In genomic region chr14:105473677-105474477, GRCh38 we compare ENCODE assay signal across 1 cellular context.
TF ChIP-seq lines count a peak whose summit lies in the region.

No MANE protein-coding gene starts in this region.

TF ChIP-seq in HEK293, 187 proteins besides CTCF, POLR2A, EP300 and RAD21 (continued from another document and continues in another):
- TF ChIP-seq, protein P1, sequence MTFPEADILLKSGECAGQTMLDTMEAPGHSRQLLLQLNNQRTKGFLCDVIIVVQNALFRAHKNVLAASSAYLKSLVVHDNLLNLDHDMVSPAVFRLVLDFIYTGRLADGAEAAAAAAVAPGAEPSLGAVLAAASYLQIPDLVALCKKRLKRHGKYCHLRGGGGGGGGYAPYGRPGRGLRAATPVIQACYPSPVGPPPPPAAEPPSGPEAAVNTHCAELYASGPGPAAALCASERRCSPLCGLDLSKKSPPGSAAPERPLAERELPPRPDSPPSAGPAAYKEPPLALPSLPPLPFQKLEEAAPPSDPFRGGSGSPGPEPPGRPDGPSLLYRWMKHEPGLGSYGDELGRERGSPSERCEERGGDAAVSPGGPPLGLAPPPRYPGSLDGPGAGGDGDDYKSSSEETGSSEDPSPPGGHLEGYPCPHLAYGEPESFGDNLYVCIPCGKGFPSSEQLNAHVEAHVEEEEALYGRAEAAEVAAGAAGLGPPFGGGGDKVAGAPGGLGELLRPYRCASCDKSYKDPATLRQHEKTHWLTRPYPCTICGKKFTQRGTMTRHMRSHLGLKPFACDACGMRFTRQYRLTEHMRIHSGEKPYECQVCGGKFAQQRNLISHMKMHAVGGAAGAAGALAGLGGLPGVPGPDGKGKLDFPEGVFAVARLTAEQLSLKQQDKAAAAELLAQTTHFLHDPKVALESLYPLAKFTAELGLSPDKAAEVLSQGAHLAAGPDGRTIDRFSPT (tag by site-specific recombination; IDR thresholded peaks at IDR 0.05), result peak; percentile 70
- TF ChIP-seq ZNF37A (tag by site-specific recombination; IDR thresholded peaks at IDR 0.05) (no peak), OSR2 (tag by site-specific recombination; IDR thresholded peaks at IDR 0.05) (no peak), KLF1 (tag by site-specific recombination; IDR thresholded peaks at IDR 0.05) (peak; percentile 100), ZNF214 (tag by site-specific recombination; IDR thresholded peaks at IDR 0.05; ENCODE audit: borderline replicate concordance) (no peak), ZNF184 (tag by site-specific recombination; IDR thresholded peaks at IDR 0.05) (no peak), ZNF555 (tag by site-specific recombination; conservative IDR thresholded peaks at IDR 0.05) (no peak), PRDM4 (tag by site-specific recombination; IDR thresholded peaks at IDR 0.05) (no peak), ZBTB44 (tag by site-specific recombination; IDR thresholded peaks at IDR 0.05) (no peak), ZNF239 (tag by site-specific recombination; IDR thresholded peaks at IDR 0.05) (no peak), ZNF510 (tag by site-specific recombination; IDR thresholded peaks at IDR 0.05; ENCODE audit: insufficient replicate concordance) (no peak), ZNF148 (tag by site-specific recombination; IDR thresholded peaks at IDR 0.05; ENCODE audit: borderline replicate concordance) (no peak), MZF1 (tag by site-specific recombination; IDR thresholded peaks at IDR 0.05; ENCODE audit: borderline replicate concordance) (no peak), ZNF24 (tag by site-specific recombination; IDR thresholded peaks at IDR 0.05) (no peak), ZNF473 (tag by site-specific recombination; IDR thresholded peaks at IDR 0.05) (no peak), ZNF610 (tag by site-specific recombination; IDR thresholded peaks at IDR 0.05; ENCODE audit: borderline replicate concordance) (no peak), BCL11B (tag by site-specific recombination; IDR thresholded peaks at IDR 0.05; ENCODE audit: low read depth) (peak; percentile 64), OVOL3 (tag by site-specific recombination; IDR thresholded peaks at IDR 0.05) (no peak), ZNF530 (tag by site-specific recombination; IDR thresholded peaks at IDR 0.05; ENCODE audit: low read depth) (no peak), GLIS2 (tag by site-specific recombination; IDR thresholded peaks at IDR 0.05) (peak; percentile 99), BCL11A (tag by site-specific recombination; IDR thresholded peaks at IDR 0.05; ENCODE audit: low read depth) (no peak), SP3 (tag by site-specific recombination; IDR thresholded peaks at IDR 0.05) (peak; percentile 94), ZNF658 (tag by site-specific recombination; IDR thresholded peaks at IDR 0.05) (no peak), ZNF366 (tag by site-specific recombination; conservative IDR thresholded peaks at IDR 0.05) (peak; percentile 73), ZNF266 (tag by site-specific recombination; IDR thresholded peaks at IDR 0.05; ENCODE audit: low read depth) (no peak), ZNF701 (tag by site-specific recombination; IDR thresholded peaks at IDR 0.05) (no peak), ZIC2 (tag by site-specific recombination; IDR thresholded peaks at IDR 0.05) (peak; percentile 89), WT1 (tag by site-specific recombination; IDR thresholded peaks at IDR 0.05) (peak; percentile 63; the same call in 1 of the 2 replicates), ZNF707 (tag by site-specific recombination; IDR thresholded peaks at IDR 0.05) (no peak), ZNF350 (tag by site-specific recombination; IDR thresholded peaks at IDR 0.05) (no peak), ZNF157 (tag by site-specific recombination; IDR thresholded peaks at IDR 0.05) (no peak), KLF8 (tag by site-specific recombination; IDR thresholded peaks at IDR 0.05) (peak; percentile 89; the same call in 1 of the 2 replicates), MEIS1 (CRISPR knock-in tag; IDR thresholded peaks at IDR 0.05; ENCODE audit: borderline replicate concordance) (no peak), RBAK (tag by site-specific recombination; IDR thresholded peaks at IDR 0.05) (no peak), SP2 (tag by site-specific recombination; IDR thresholded peaks at IDR 0.05) (peak; percentile 86), FEZF1 (tag by site-specific recombination; IDR thresholded peaks at IDR 0.05) (no peak), ZNF16 (tag by site-specific recombination; IDR thresholded peaks at IDR 0.05; ENCODE audit: low read depth) (no peak), ZNF416 (tag by site-specific recombination; IDR thresholded peaks at IDR 0.05) (no peak), ZNF423 (tag by site-specific recombination; IDR thresholded peaks at IDR 0.05) (peak; percentile 85), ZNF560 (tag by site-specific recombination; IDR thresholded peaks at IDR 0.05; ENCODE audit: borderline replicate concordance) (0 out of 2 replicates have a peak, but pooled peaks have one; percentile 67), ZEB2 (tag by site-specific recombination; IDR thresholded peaks at IDR 0.05) (peak; percentile 53), ZBTB26 (tag by site-specific recombination; optimal IDR thresholded peaks at IDR 0.05) (peak; percentile 72), ZNF174 (tag by site-specific recombination; IDR thresholded peaks at IDR 0.05) (no peak), EGR2 (tag by site-specific recombination; IDR thresholded peaks at IDR 0.05; ENCODE audit: low read depth) (peak; percentile 93), ZNF600 (tag by site-specific recombination; IDR thresholded peaks at IDR 0.05) (peak; percentile 79; the same call in 1 of the 2 replicates), ZBTB20 (tag by site-specific recombination; IDR thresholded peaks at IDR 0.05) (peak; percentile 95)
- TF ChIP-seq, protein P2, sequence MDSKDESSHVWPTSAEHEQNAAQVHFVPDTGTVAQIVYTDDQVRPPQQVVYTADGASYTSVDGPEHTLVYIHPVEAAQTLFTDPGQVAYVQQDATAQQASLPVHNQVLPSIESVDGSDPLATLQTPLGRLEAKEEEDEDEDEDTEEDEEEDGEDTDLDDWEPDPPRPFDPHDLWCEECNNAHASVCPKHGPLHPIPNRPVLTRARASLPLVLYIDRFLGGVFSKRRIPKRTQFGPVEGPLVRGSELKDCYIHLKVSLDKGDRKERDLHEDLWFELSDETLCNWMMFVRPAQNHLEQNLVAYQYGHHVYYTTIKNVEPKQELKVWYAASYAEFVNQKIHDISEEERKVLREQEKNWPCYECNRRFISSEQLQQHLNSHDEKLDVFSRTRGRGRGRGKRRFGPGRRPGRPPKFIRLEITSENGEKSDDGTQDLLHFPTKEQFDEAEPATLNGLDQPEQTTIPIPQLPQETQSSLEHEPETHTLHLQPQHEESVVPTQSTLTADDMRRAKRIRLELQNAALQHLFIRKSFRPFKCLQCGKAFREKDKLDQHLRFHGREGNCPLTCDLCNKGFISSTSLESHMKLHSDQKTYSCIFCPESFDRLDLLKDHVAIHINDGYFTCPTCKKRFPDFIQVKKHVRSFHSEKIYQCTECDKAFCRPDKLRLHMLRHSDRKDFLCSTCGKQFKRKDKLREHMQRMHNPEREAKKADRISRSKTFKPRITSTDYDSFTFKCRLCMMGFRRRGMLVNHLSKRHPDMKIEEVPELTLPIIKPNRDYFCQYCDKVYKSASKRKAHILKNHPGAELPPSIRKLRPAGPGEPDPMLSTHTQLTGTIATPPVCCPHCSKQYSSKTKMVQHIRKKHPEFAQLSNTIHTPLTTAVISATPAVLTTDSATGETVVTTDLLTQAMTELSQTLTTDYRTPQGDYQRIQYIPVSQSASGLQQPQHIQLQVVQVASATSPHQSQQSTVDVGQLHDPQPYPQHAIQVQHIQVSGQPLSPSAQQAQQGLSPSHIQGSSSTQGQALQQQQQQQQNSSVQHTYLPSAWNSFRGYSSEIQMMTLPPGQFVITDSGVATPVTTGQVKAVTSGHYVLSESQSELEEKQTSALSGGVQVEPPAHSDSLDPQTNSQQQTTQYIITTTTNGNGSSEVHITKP (tag by site-specific recombination; IDR thresholded peaks at IDR 0.05), result peak; percentile 63; the same call in 1 of the 2 replicates
- TF ChIP-seq, protein P3, sequence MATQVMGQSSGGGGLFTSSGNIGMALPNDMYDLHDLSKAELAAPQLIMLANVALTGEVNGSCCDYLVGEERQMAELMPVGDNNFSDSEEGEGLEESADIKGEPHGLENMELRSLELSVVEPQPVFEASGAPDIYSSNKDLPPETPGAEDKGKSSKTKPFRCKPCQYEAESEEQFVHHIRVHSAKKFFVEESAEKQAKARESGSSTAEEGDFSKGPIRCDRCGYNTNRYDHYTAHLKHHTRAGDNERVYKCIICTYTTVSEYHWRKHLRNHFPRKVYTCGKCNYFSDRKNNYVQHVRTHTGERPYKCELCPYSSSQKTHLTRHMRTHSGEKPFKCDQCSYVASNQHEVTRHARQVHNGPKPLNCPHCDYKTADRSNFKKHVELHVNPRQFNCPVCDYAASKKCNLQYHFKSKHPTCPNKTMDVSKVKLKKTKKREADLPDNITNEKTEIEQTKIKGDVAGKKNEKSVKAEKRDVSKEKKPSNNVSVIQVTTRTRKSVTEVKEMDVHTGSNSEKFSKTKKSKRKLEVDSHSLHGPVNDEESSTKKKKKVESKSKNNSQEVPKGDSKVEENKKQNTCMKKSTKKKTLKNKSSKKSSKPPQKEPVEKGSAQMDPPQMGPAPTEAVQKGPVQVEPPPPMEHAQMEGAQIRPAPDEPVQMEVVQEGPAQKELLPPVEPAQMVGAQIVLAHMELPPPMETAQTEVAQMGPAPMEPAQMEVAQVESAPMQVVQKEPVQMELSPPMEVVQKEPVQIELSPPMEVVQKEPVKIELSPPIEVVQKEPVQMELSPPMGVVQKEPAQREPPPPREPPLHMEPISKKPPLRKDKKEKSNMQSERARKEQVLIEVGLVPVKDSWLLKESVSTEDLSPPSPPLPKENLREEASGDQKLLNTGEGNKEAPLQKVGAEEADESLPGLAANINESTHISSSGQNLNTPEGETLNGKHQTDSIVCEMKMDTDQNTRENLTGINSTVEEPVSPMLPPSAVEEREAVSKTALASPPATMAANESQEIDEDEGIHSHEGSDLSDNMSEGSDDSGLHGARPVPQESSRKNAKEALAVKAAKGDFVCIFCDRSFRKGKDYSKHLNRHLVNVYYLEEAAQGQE (tag by site-specific recombination; IDR thresholded peaks at IDR 0.05), result peak; percentile 96
- TF ChIP-seq, protein P4, sequence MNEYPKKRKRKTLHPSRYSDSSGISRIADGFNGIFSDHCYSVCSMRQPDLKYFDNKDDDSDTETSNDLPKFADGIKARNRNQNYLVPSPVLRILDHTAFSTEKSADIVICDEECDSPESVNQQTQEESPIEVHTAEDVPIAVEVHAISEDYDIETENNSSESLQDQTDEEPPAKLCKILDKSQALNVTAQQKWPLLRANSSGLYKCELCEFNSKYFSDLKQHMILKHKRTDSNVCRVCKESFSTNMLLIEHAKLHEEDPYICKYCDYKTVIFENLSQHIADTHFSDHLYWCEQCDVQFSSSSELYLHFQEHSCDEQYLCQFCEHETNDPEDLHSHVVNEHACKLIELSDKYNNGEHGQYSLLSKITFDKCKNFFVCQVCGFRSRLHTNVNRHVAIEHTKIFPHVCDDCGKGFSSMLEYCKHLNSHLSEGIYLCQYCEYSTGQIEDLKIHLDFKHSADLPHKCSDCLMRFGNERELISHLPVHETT (tag by site-specific recombination; IDR thresholded peaks at IDR 0.05), result no peak
